15 cellular contexts compared by ENCODE assay signal in genomic region chr19:47324502-47324901, GRCh38. TPM values are rescaled to one million over a fixed set of nuclear protein-coding genes. Genes with fewer than 3 reads are reported as not detected.
DNase-seq lines count a peak whose midpoint lies in the region; ATAC-seq lines count a peak whose summit lies in the region.
"Had no signal": no experiment of that assay in that cellular context is flagged by ENCODE, and none has a peak within 500 bp of the region (broad histone marks: within the 10 kb centered on the region; RNA-seq: fewer than 3 reads in every experiment).

No MANE protein-coding gene starts in this region.

- peaks cover 6 to 38% (median 32%) of the 10 kb centered on the region in 5 donors for H3K27me3 Mint-ChIP-seq in naive thymus-derived CD4-positive, alpha-beta T cell

- peaks cover 0 to 9% (median 0%) of the 10 kb centered on the region in 7 donors for H3K4me1 Mint-ChIP-seq in naive thymus-derived CD4-positive, alpha-beta T cell
- H3K4me1 Mint-ChIP-seq: immature natural killer cell had no signal

- no peak overlapping the region for H3K27ac Mint-ChIP-seq in naive thymus-derived CD4-positive, alpha-beta T cell
- H3K27ac Mint-ChIP-seq: activated B cell treated with CpG ODN at 0.5 μM for 24 hours, immature natural killer cell had no signal

- DNase-seq in CMK (ENCODE audit: low read depth): peak; percentile 60
- DNase-seq in OCI-M1 (lab: John Stamatoyannopoulos, UW): peak; percentile 44
- DNase-seq in head of caudate nucleus: peak in 22 of 42 donors; percentile 13 to 60 (median 38)
- DNase-seq in naive thymus-derived CD4-positive, alpha-beta T cell: no peak
- no peak for DNase-seq in NCI-H345 (lab: John Stamatoyannopoulos, UW)
- DNase-seq in T-helper 2 cell: no peak
- DNase-seq in NCI-H1105 treated with DMSO at 0.1 percent for 48 hours (lab: John Stamatoyannopoulos, UW): no peak
- DNase-seq: activated B cell treated with CpG ODN at 0.5 μM for 24 hours; erythroblast; immature natural killer cell; NCI-H2171 treated with DMSO at 0.1 percent for 48 hours; occipital lobe; stimulated activated CD4-positive, alpha-beta T cell treated with anti-CD3 and anti-CD28 coated beads, Interleukin-2, amount 100 ng/mL, for 48 hours had no signal

- H3K4me1 ChIP-seq in naive thymus-derived CD4-positive, alpha-beta T cell (ENCODE audit: control insufficient read depth in 2 of 2, insufficient read depth in 2 of 2, low read length in 2 of 2): no peaks in the 10 kb centered on the region
- H3K4me1 ChIP-seq: breast epithelium had no signal

- POLR2A ChIA-PET in naive thymus-derived CD4-positive, alpha-beta T cell (lab: Charles Lee): no interaction called here

- H3K9me3 Mint-ChIP-seq in naive thymus-derived CD4-positive, alpha-beta T cell: peaks cover 0 to 7% (median 0%) of the 10 kb centered on the region in 11 donors
- H3K9me3 Mint-ChIP-seq: activated B cell treated with CpG ODN at 0.5 μM for 24 hours had no signal

- no peaks in the 10 kb centered on the region for H3K36me3 ChIP-seq in naive thymus-derived CD4-positive, alpha-beta T cell (ENCODE audit: control insufficient read depth in 2 of 3, insufficient read depth in 3 of 3, low read length in 3 of 3)
- H3K36me3 ChIP-seq: breast epithelium had no signal

- no peak overlapping the region for H3K4me3 Mint-ChIP-seq in naive thymus-derived CD4-positive, alpha-beta T cell
- H3K4me3 Mint-ChIP-seq: activated B cell treated with CpG ODN at 0.5 μM for 24 hours, immature natural killer cell had no signal

- peak; percentile 86 for ATAC-seq in naive thymus-derived CD4-positive, alpha-beta T cell
- ATAC-seq in GM21381 (IDR thresholded peaks at IDR 0.05; ENCODE audit: unreplicated experiment): no peak

- H3K36me3 Mint-ChIP-seq in naive thymus-derived CD4-positive, alpha-beta T cell: peaks cover 0 to 10% (median 3%) of the 10 kb centered on the region in 5 donors
- H3K36me3 Mint-ChIP-seq: immature natural killer cell had no signal

- no peaks in the 10 kb centered on the region for H3K27me3 ChIP-seq in naive thymus-derived CD4-positive, alpha-beta T cell (ENCODE audit: control insufficient read depth in 2 of 2, insufficient read depth in 2 of 2, low read length in 2 of 2)

- H3K9me3 ChIP-seq in naive thymus-derived CD4-positive, alpha-beta T cell (ENCODE audit: control insufficient read depth in 2 of 3, low read length in 3 of 3): no peaks in the 10 kb centered on the region
- H3K9me3 ChIP-seq: breast epithelium had no signal

- CTCF ChIA-PET in naive thymus-derived CD4-positive, alpha-beta T cell (lab: Charles Lee): no interaction called here

- intact Hi-C loops in head of caudate nucleus (cut with DNase I): no loop called here
- intact Hi-C loops in naive thymus-derived CD4-positive, alpha-beta T cell (cut with micrococcal nuclease): no loop called here

- no peak overlapping the region for H3K4me3 ChIP-seq in naive thymus-derived CD4-positive, alpha-beta T cell (ENCODE audit: low read length)

- H3K27ac ChIP-seq in naive thymus-derived CD4-positive, alpha-beta T cell (ENCODE audit: low read depth, low read length): no peak overlapping the region
- H3K27ac ChIP-seq: breast epithelium had no signal

RNA-seq across cellular contexts. Expression of gene C5AR2, which starts 7.5 kb away (rescaled TPM):
- 10 to 100 TPM in 1 of 5 experiments, 1 to 10 TPM in 1, under 1 TPM in 3; 0.14 to 16.8 (median 0.34) TPM for total RNA-seq in naive thymus-derived CD4-positive, alpha-beta T cell
- polyA plus RNA-seq in naive thymus-derived CD4-positive, alpha-beta T cell: not detected

RNA-seq across cellular contexts. Expression of gene C5AR1, which starts 14.8 kb away (rescaled TPM):
- 100 to 1,000 TPM in 1 of 5 experiments, 10 to 100 TPM in 1, 1 to 10 TPM in 3; 3.7 to 205 (median 7.0) TPM for total RNA-seq in naive thymus-derived CD4-positive, alpha-beta T cell
- polyA plus RNA-seq in naive thymus-derived CD4-positive, alpha-beta T cell: under 1 TPM in 1 of 2 donors, not detected in 1; 0.14 TPM

RNA-seq across cellular contexts. Expression of gene DHX34, which starts 24.6 kb away (rescaled TPM):
- 10 to 100 TPM; 15.6 to 31.6 (median 29.5) TPM for total RNA-seq in naive thymus-derived CD4-positive, alpha-beta T cell
- polyA plus RNA-seq in naive thymus-derived CD4-positive, alpha-beta T cell: 10 to 100 TPM in 1 of 2 donors, 1 to 10 TPM in 1; 3.7 to 14.2 TPM

RNA-seq across cellular contexts. Expression of gene INAFM1, which starts 49.8 kb away (rescaled TPM):
- 10 to 100 TPM; 11.6 to 21.7 (median 16.7) TPM for total RNA-seq in naive thymus-derived CD4-positive, alpha-beta T cell
- 1 to 10 TPM; 2.3 to 3.0 TPM for polyA plus RNA-seq in naive thymus-derived CD4-positive, alpha-beta T cell

Comparison
In these comparisons a context has a peak if more than half of its experiments do, and no peak if none do; other contexts are left out.
1. DNase-seq: peak in CMK (single experiment), OCI-M1 (single experiment) and head of caudate nucleus (22 of 42); none in naive thymus-derived CD4-positive, alpha-beta T cell (0 of 9), NCI-H345 (single experiment), T-helper 2 cell (0 of 5) and NCI-H1105 treated with DMSO at 0.1 percent for 48 hours (single experiment).